8 cellular contexts compared by ENCODE assay signal in the genomic region with DNA sequence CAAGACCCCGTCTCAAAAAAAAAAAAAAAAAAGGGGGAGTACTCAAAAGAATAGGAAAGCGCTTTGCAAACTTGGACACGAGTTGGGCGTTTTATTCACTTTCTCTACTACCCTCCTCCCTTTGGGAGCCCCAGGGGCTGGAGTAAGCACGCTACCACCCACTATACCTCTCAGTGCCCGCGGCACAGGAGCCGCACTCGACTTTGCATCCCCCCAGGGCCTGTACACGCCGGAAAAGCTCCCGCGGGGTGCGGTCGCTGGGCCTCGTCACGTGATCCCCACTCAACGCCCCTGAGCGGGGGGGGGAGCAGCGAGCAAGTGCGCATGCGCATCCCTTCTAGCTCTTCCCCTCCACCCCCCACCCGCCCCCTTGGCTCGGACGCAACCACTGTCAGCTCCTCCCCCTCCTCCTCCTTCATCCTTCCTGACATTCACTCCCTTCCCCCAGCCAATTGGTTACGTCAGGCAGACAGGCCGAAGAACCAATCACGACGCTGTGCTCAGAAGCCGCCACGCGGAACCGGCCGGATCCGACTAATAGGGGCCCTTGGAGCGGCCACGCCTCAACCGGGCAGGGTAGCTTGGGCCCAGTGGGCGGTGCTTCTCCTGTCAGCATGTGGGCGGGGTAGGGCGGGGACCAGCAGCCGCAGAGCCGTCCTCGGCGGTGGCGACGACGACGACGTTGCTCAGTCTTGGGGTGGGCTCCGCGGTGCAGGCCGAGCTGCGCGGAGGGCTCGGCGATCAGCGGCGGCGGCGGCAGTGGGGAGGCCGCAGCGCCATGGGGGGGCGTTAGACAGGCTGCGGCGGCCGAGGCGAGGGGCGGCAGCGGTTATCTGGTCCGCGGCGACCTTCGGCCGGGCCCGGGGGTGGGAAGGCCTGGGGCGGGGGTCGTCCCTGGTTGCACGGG. TPM values are rescaled to one million over a fixed set of nuclear protein-coding genes. Genes with fewer than 3 reads are reported as not detected.
DNase-seq lines count a peak whose midpoint lies in the region; ATAC-seq and TF ChIP-seq lines count a peak whose summit lies in the region.

A gene with protein sequence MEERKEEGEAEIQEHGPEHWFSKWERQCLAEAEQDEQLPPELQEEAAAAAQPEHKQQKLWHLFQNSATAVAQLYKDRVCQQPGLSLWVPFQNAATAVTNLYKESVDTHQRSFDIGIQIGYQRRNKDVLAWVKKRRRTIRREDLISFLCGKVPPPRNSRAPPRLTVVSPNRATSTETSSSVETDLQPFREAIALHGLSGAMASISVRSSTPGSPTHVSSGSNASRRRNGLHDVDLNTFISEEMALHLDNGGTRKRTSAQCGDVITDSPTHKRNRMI (plus strand): TSS at position 685 of the 907 bp plus-strand sequence. CDS start 401 bp downstream, outside the sequence.

- peaks cover 26% of the 10 kb centered on the region for H3K4me1 Mint-ChIP-seq in activated naive CD8-positive, alpha-beta T cell treated with anti-CD3 and anti-CD28 coated beads for 36 hours
- peaks cover 12% of the 10 kb centered on the region for H3K4me1 Mint-ChIP-seq in glutamatergic neuron (ENCODE audit: low read depth, unreplicated experiment)
- H3K4me1 Mint-ChIP-seq in osteocyte (ENCODE audit: unreplicated experiment) = peaks cover 38% of the 10 kb centered on the region

- peak within 1 kb of the TSS; percentile 100 for H3K4me3 Mint-ChIP-seq in activated naive CD8-positive, alpha-beta T cell treated with anti-CD3 and anti-CD28 coated beads for 36 hours
- H3K4me3 Mint-ChIP-seq in glutamatergic neuron (ENCODE audit: unreplicated experiment) = peak within 1 kb of the TSS; percentile 91
- peak within 1 kb of the TSS; percentile 99 for H3K4me3 Mint-ChIP-seq in osteocyte (ENCODE audit: unreplicated experiment)

- TF ChIP-seq CTCF in GM10248 (IDR thresholded peaks at IDR 0.05; ENCODE audit: control extremely low read depth, extremely low read depth, low read depth, missing control alignments) = no peak
- no peak for TF ChIP-seq CTCF in glutamatergic neuron (IDR thresholded peaks at IDR 0.05; ENCODE audit: partially characterized antibody, unreplicated experiment)
- no peak for TF ChIP-seq CTCF in osteocyte (IDR thresholded peaks at IDR 0.05)

- H3K27me3 ChIP-seq in thymus (ENCODE audit: control insufficient read depth, insufficient read depth) = no peaks in the 10 kb centered on the region

- peaks cover 4% of the 10 kb centered on the region for H3K27me3 Mint-ChIP-seq in activated naive CD8-positive, alpha-beta T cell treated with anti-CD3 and anti-CD28 coated beads for 36 hours
- peaks cover 16% of the 10 kb centered on the region for H3K27me3 Mint-ChIP-seq in glutamatergic neuron (ENCODE audit: unreplicated experiment)
- no peaks in the 10 kb centered on the region for H3K27me3 Mint-ChIP-seq in osteocyte (ENCODE audit: unreplicated experiment)

- peak within 1 kb of the TSS; percentile 94 for H3K4me3 ChIP-seq in thymus (ENCODE audit: low read length)

- DNase-seq in GM10248 (ENCODE audit: extremely low spot score) (peak; percentile 97), NCI-H1105 (lab: John Stamatoyannopoulos, UW) (peak; percentile 99), SKM-1 treated with dmso at 0.1 percent for 144 hours (lab: John Stamatoyannopoulos, UW; ENCODE audit: unreplicated experiment) (peak; percentile 99), glutamatergic neuron (peak; percentile 99), osteocyte (ENCODE audit: extremely low spot score, unreplicated experiment) (peak; percentile 100)
- peak; percentile 99 for DNase-seq in activated naive CD8-positive, alpha-beta T cell treated with anti-CD3 and anti-CD28 coated beads for 36 hours

- CTCF ChIA-PET in GM10248 (lab: Yijun Ruan, JAX) = interaction anchor here (0.7 to 1.5 kb wide), 6 partner anchors 14 to 201 kb away, joined by 3 to 7 read pairs (median 3); no protein-coding TSS in a partner anchor

- ATAC-seq in HG02623 (IDR thresholded peaks at IDR 0.05; ENCODE audit: unreplicated experiment) = peak; percentile 91

- peaks cover 31% of the 10 kb centered on the region for H3K36me3 Mint-ChIP-seq in activated naive CD8-positive, alpha-beta T cell treated with anti-CD3 and anti-CD28 coated beads for 36 hours
- peaks cover 9% of the 10 kb centered on the region for H3K36me3 Mint-ChIP-seq in glutamatergic neuron (ENCODE audit: unreplicated experiment)
- peaks cover 13% of the 10 kb centered on the region for H3K36me3 Mint-ChIP-seq in osteocyte (ENCODE audit: unreplicated experiment)

- H3K9me3 ChIP-seq in thymus (ENCODE audit: control insufficient read depth) = no peaks in the 10 kb centered on the region

- peak within 1 kb of the TSS; percentile 100 for H3K27ac ChIP-seq in thymus (ENCODE audit: low read depth)

- POLR2A ChIA-PET in GM10248 (lab: Yijun Ruan, JAX) = interaction anchor here (0.6 to 3.6 kb wide), 18 partner anchors 10 to 1432 kb away, joined by 3 to 49 read pairs (median 5); a partner anchor contains a TSS

- H3K4me1 ChIP-seq in thymus (ENCODE audit: control insufficient read depth, insufficient read depth, low read length) = peaks cover 15% of the 10 kb centered on the region

- peak within 1 kb of the TSS; percentile 98 for H3K27ac Mint-ChIP-seq in activated naive CD8-positive, alpha-beta T cell treated with anti-CD3 and anti-CD28 coated beads for 36 hours
- H3K27ac Mint-ChIP-seq in glutamatergic neuron (ENCODE audit: unreplicated experiment) (peak within 1 kb of the TSS; percentile 75), osteocyte (ENCODE audit: unreplicated experiment) (peak within 1 kb of the TSS; percentile 94)

- WGBS in thymus = under 1% methylated on average over 79 of the region's 79 CpGs

- H3K9me3 Mint-ChIP-seq in activated naive CD8-positive, alpha-beta T cell treated with anti-CD3 and anti-CD28 coated beads for 36 hours = no peaks in the 10 kb centered on the region
- peaks cover 17% of the 10 kb centered on the region for H3K9me3 Mint-ChIP-seq in glutamatergic neuron (ENCODE audit: unreplicated experiment)
- H3K9me3 Mint-ChIP-seq in osteocyte (ENCODE audit: unreplicated experiment) = no peaks in the 10 kb centered on the region

- H3K36me3 ChIP-seq in thymus (ENCODE audit: control insufficient read depth, insufficient read depth) = no peaks in the 10 kb centered on the region

RNA-seq across cellular contexts. Expression of the gene that starts here (rescaled TPM):
- 10 to 100 TPM; 64.5 to 65.5 TPM for total RNA-seq in activated naive CD8-positive, alpha-beta T cell treated with anti-CD3 and anti-CD28 coated beads for 36 hours
- 143 TPM for total RNA-seq in glutamatergic neuron (ENCODE audit: unreplicated experiment)
- total RNA-seq in osteocyte = 73.4 and 80.2 TPM in 2 replicates
- polyA plus RNA-seq in thymus = 20.8 TPM

Comparison
In these comparisons a context has a peak if more than half of its experiments do, and no peak if none do; other contexts are left out.
1. Peak in every context shown above with its lines: DNase-seq, ATAC-seq, H3K4me3 ChIP-seq and H3K27ac ChIP-seq.